Comparison of ENCODE assay signal across 33 cellular contexts in genomic region chr7:48837266-48837665, GRCh38.
"Had no signal": no experiment of that assay in that cellular context is flagged by ENCODE, and none has a peak within 500 bp of the region (broad histone marks: within the 10 kb centered on the region; RNA-seq: fewer than 3 reads in every experiment).

No MANE protein-coding gene starts in this region.

- FAIRE-seq: astrocyte had no signal

- H3K27me3 ChIP-seq: adrenal gland, body of pancreas, breast epithelium, Peyer's patch had no signal

- H3K4me3 ChIP-seq: adrenal gland, body of pancreas, breast epithelium, Peyer's patch had no signal

- H3K27ac ChIP-seq: adrenal gland, body of pancreas, breast epithelium, Peyer's patch, VCaP had no signal

- DNase-seq: activated B cell treated with CpG ODN at 0.5 μM for 24 hours; activated CD4-positive, alpha-beta memory T cell treated with anti-CD3 and anti-CD28 coated beads for 36 hours; activated CD4-positive, alpha-beta T cell treated with anti-CD3 and anti-CD28 coated beads for 4 hours; activated CD4-positive, alpha-beta T cell treated with anti-CD3 and anti-CD28 coated beads, Interleukin-2, amount 50 U/mL, for 1 hour; activated CD4-positive, CD25-positive, alpha-beta regulatory T cell treated with anti-CD3 and anti-CD28 coated beads, Interleukin-2, amount 50 U/mL, for 72 hours; activated CD8-positive, alpha-beta memory T cell treated with anti-CD3 and anti-CD28 coated beads, Interleukin-2, amount 50 U/mL, for 4 hours; activated gamma-delta T cell treated with Interleukin-2 at 50 U/mL for 16 hours; activated naive CD4-positive, alpha-beta T cell treated with anti-CD3 and anti-CD28 coated beads for 36 hours; activated T-cell treated with anti-CD3 and anti-CD28 coated beads for 4 hours; activated T-cell treated with anti-CD3 and anti-CD28 coated beads, Interleukin-2, amount 50 U/mL, for 4 hours; adrenal gland; body of pancreas; Karpas-422; KBM-7; NCI-H1048; NCI-H146; NCI-H187; NCI-H2029 treated with DMSO at 0.1 percent for 48 hours; NCI-H2107; NCI-H2171; NCI-H226; NCI-H524 treated with DMSO at 0.1 percent for 48 hours; NCI-H748 treated with DMSO at 0.1 percent for 48 hours; NK-92 treated with Interleukin-12 subunit alpha and Interleukin-12 subunit beta, amount 100 ng/mL, for 24 hours; PC-3; Peyer's patch; RPMI8226; T-cell; T-helper 17 cell; T-helper 9 cell had no signal

- H3K4me1 ChIP-seq: adrenal gland, body of pancreas, breast epithelium, Peyer's patch had no signal

- H3K36me3 ChIP-seq: adrenal gland, breast epithelium, Peyer's patch had no signal

- H3K9me3 ChIP-seq: adrenal gland, body of pancreas, breast epithelium, Peyer's patch had no signal
